ENCODE assay signal across 1 cellular context in the genomic region with DNA sequence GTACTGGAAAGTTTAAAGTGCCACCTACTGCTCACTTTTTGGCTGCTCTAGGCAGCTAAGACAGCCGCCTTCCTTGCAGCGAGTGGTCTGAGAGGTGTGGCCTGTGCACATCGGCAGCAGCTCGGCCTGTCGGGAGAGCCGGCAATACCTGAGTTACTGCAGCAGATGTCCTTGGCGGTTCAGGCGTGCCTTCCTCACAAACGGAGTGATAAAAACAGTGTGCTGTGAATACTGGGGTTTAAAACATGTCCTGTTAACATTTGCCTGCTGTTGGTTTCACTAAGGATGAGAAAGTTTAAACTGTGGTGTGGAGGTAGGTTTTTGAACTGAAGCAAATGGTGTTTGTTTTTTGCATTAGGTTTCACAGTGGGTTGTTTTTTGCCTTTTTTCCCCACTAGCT.
TF ChIP-seq lines count a peak whose summit lies in the region.

No MANE protein-coding gene starts in this region.

TF ChIP-seq in SK-N-SH, 30 proteins besides CTCF, POLR2A, EP300 and RAD21 (continued from another document):
- TF ChIP-seq, protein P1, sequence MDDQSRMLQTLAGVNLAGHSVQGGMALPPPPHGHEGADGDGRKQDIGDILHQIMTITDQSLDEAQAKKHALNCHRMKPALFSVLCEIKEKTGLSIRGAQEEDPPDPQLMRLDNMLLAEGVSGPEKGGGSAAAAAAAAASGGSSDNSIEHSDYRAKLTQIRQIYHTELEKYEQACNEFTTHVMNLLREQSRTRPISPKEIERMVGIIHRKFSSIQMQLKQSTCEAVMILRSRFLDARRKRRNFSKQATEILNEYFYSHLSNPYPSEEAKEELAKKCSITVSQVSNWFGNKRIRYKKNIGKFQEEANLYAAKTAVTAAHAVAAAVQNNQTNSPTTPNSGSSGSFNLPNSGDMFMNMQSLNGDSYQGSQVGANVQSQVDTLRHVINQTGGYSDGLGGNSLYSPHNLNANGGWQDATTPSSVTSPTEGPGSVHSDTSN (IDR thresholded peaks at IDR 0.05) = no peak
TF ChIP-seq in SK-N-SH: peak in this region for 0.
